ENCODE assay signal across 21 cellular contexts in the genomic region with DNA sequence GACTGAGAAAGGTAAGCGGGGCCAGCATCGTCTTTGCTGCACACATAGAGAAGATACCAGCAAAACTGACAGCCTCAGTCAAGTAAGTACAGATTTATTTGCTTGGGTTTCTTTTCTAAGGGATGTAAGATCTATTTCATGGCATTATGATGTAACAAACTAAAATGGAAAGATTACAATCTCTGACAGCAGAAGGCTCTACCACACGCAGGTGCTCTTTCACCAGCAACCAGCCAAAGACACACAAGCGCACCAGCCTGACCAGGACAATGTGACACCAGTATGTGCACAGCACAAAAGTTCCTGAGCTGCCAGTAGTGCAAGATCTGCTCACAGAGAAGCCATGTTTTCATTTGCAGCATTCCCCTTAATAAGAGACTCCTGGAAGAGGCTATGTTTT.
"Had no signal": no experiment of that assay in that cellular context is flagged by ENCODE, and none has a peak within 500 bp of the region (broad histone marks: within the 10 kb centered on the region; RNA-seq: fewer than 3 reads in every experiment).

No MANE protein-coding gene starts in this region.

- DNase-seq: activated B cell treated with CpG ODN at 0.5 μM for 24 hours; activated CD4-positive, alpha-beta T cell treated with anti-CD3 and anti-CD28 coated beads, Interleukin-2, amount 50 U/mL, for 4 hours; activated naive CD4-positive, alpha-beta T cell treated with anti-CD3 and anti-CD28 coated beads for 36 hours; effector memory CD4-positive, alpha-beta T cell; heart right ventricle; left lung; mammary epithelial cell; midbrain; stimulated activated CD4-positive, alpha-beta T cell treated with anti-CD3 and anti-CD28 coated beads, Interleukin-12 subunit alpha, Interleukin-12 subunit beta, amount 100 ng/mL, for 4 hours; stimulated activated CD4-positive, alpha-beta T cell treated with anti-CD3 and anti-CD28 coated beads, Interleukin-1b, Interleukin-23, amount 100 ng/mL, for 48 hours; stimulated activated CD8-positive, alpha-beta memory T cell treated with anti-CD3 and anti-CD28 coated beads, Interleukin-4, amount 100 ng/mL, for 48 hours; stimulated activated naive CD4-positive, alpha-beta T cell treated with Interleukin-2 at 50 U/mL for 16 hours; SW 1271; tibial artery had no signal

- ATAC-seq: gastroesophageal sphincter, heart right ventricle, left lung had no signal

- H3K4me1 ChIP-seq: left lung, neural progenitor cell, prostate gland, right atrium auricular region had no signal

- H3K27me3 Mint-ChIP-seq: activated B cell treated with CpG ODN at 0.5 μM for 24 hours; dendritic cell treated with granulocyte-macrophage colony-stimulating factor and Interleukin-4, amounts not matched to agents 40 ng/mL and 50 ng/mL, for 4 days had no signal

- H3K27ac ChIP-seq: cardiac muscle cell, esophagus muscularis mucosa, gastroesophageal sphincter, heart right ventricle, left lung, neural progenitor cell, prostate gland, right atrium auricular region, tibial artery had no signal

- H3K27me3 ChIP-seq: cardiac muscle cell, esophagus muscularis mucosa, gastroesophageal sphincter, heart right ventricle, left lung, neural progenitor cell, right atrium auricular region, tibial artery had no signal

- H3K4me3 Mint-ChIP-seq: activated B cell treated with CpG ODN at 0.5 μM for 24 hours; activated naive CD4-positive, alpha-beta T cell treated with anti-CD3 and anti-CD28 coated beads for 36 hours; dendritic cell treated with granulocyte-macrophage colony-stimulating factor and Interleukin-4, amounts not matched to agents 40 ng/mL and 50 ng/mL, for 4 days; neural progenitor cell had no signal

- H3K9me3 Mint-ChIP-seq: activated B cell treated with CpG ODN at 0.5 μM for 24 hours; activated naive CD4-positive, alpha-beta T cell treated with anti-CD3 and anti-CD28 coated beads for 36 hours; dendritic cell treated with granulocyte-macrophage colony-stimulating factor and Interleukin-4, amounts not matched to agents 40 ng/mL and 50 ng/mL, for 4 days; neural progenitor cell had no signal

- H3K4me1 Mint-ChIP-seq: activated B cell treated with CpG ODN at 0.5 μM for 24 hours, neural progenitor cell had no signal

- H3K9me3 ChIP-seq: esophagus muscularis mucosa, gastroesophageal sphincter, heart right ventricle, left lung, prostate gland, right atrium auricular region, tibial artery had no signal

- H3K4me3 ChIP-seq: cardiac muscle cell, esophagus muscularis mucosa, gastroesophageal sphincter, heart right ventricle, left lung, neural progenitor cell, prostate gland, right atrium auricular region, tibial artery had no signal

- H3K27ac Mint-ChIP-seq: activated B cell treated with CpG ODN at 0.5 μM for 24 hours; activated naive CD4-positive, alpha-beta T cell treated with anti-CD3 and anti-CD28 coated beads for 36 hours; dendritic cell treated with granulocyte-macrophage colony-stimulating factor and Interleukin-4, amounts not matched to agents 40 ng/mL and 50 ng/mL, for 4 days; neural progenitor cell had no signal
